18 cellular contexts compared by ENCODE assay signal in genomic region chr6:38695933-38696332, GRCh38. TPM values are rescaled to one million over a fixed set of nuclear protein-coding genes. Genes with fewer than 3 reads are reported as not detected.
"Had no signal": no experiment of that assay in that cellular context is flagged by ENCODE, and none has a peak within 500 bp of the region (broad histone marks: within the 10 kb centered on the region; RNA-seq: fewer than 3 reads in every experiment).

No MANE protein-coding gene starts in this region.

- H3K27me3 Mint-ChIP-seq: activated naive CD8-positive, alpha-beta T cell; type B pancreatic cell had no signal

- ATAC-seq: activated CD8-positive, alpha-beta T cell treated with anti-CD3 and anti-CD28 coated beads, Interleukin-2, amount 10 ng/mL, durations not matched to agents 7 days and 5 days; body of pancreas; left lung; stimulated activated naive CD8-positive, alpha-beta T cell treated with anti-CD3 and anti-CD28 coated beads, Interleukin-15, Interleukin-2, amounts not matched to agents 100 U/mL and 50 U/mL, for 24 hours had no signal

- H3K4me1 Mint-ChIP-seq: nephron had no signal

- H3K4me3 Mint-ChIP-seq: activated CD8-positive, alpha-beta T cell treated with anti-CD3 and anti-CD28 coated beads, Interleukin-2, amount 10 ng/mL, durations not matched to agents 7 days and 5 days; activated naive CD8-positive, alpha-beta T cell; nephron; type B pancreatic cell had no signal

- FAIRE-seq: kidney had no signal

- H3K27ac Mint-ChIP-seq: activated CD8-positive, alpha-beta T cell treated with anti-CD3 and anti-CD28 coated beads, Interleukin-2, amount 10 ng/mL, durations not matched to agents 7 days and 5 days; activated naive CD8-positive, alpha-beta T cell; nephron; type B pancreatic cell had no signal

- DNase-seq: activated CD4-positive, CD25-positive, alpha-beta regulatory T cell treated with anti-CD3 and anti-CD28 coated beads, Interleukin-2, amount 50 U/mL, for 72 hours; activated CD8-positive, alpha-beta T cell treated with anti-CD3 and anti-CD28 coated beads, Interleukin-2, amount 10 ng/mL, durations not matched to agents 7 days and 5 days; activated effector memory CD4-positive, alpha-beta T cell treated with anti-CD3 and anti-CD28 coated beads, Interleukin-2, amount 50 U/mL, for 16 hours; body of pancreas; cortex of kidney; effector CD4-positive, alpha-beta T cell; foreskin fibroblast; glutamatergic neuron; kidney; left lung; mesenchymal stem cell; occipital lobe; stimulated activated CD4-positive, alpha-beta T cell treated with anti-CD3 and anti-CD28 coated beads, Interleukin-4, amount 100 ng/mL, for 1 hour; stimulated activated naive CD8-positive, alpha-beta T cell treated with anti-CD3 and anti-CD28 coated beads, Interleukin-15, Interleukin-2, amounts not matched to agents 100 U/mL and 50 U/mL, for 24 hours; T-helper 9 cell had no signal

RNA-seq across cellular contexts. Expression of gene DNAH8, which starts 19.2 kb away (rescaled TPM):
- total RNA-seq: activated CD8-positive, alpha-beta T cell treated with anti-CD3 and anti-CD28 coated beads, Interleukin-2, amount 10 ng/mL, durations not matched to agents 7 days and 5 days; body of pancreas had no signal
